In the genomic region with DNA sequence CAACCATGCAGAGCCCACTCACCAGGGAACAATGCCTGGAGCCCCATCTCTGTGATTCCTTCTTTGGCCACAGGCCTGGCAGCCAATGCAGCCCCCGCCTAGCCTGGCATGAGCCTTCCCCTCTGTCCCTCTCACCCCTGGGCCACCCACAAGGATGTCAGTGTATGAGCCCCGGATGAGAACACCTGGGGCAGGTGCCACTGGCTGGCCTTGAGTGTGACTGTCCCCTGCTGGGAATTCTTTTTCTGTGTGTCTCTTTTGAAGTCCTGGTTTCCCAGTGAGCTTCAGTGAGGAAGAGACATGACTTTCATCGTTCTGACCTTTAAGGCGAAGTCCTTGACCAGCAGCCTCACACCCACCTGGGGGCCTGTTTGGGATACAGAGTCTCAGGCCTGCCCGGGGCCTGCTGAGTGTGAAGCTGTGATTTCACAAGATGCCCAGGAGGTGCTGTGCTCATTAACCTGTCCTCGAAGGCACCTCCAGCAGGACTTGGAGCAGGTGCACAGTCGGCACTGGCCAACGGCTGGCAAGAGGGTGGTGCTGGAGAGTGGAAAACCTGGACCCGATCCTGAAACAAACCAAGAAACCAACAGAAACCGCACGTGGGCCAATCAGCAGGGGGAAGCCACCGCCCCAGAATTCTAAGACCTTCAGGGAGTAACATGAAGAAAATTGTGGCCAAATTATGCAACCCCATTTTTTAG, we compare ENCODE assay signal across 29 cellular contexts. TPM values are rescaled to one million over a fixed set of nuclear protein-coding genes. Genes with fewer than 3 reads are reported as not detected.
"Had no signal": no experiment of that assay in that cellular context is flagged by ENCODE, and none has a peak within 500 bp of the region (broad histone marks: within the 10 kb centered on the region; RNA-seq: fewer than 3 reads in every experiment).

No MANE protein-coding gene starts in this region.

- ATAC-seq: activated CD8-positive, alpha-beta T cell treated with anti-CD3 and anti-CD28 coated beads, Interleukin-2, amount 10 ng/mL, durations not matched to agents 7 days and 5 days; heart right ventricle; left lung; natural killer cell; sciatic nerve; stimulated activated memory B cell treated with anti-CD40 and anti-IgM and Interleukin-4, amounts not matched to agents 10 μg/mL and 1 μg/mL and 100 μg/mL, for 72 hours had no signal

- H3K4me1 Mint-ChIP-seq: activated naive CD4-positive, alpha-beta T cell treated with anti-CD3 and anti-CD28 coated beads, Interleukin-2, amount 50 U/mL, for 24 hours; natural killer cell; stimulated activated memory B cell treated with anti-CD40 and anti-IgM and Interleukin-4, amounts not matched to agents 10 μg/mL and 1 μg/mL and 100 μg/mL, for 72 hours had no signal

- H3K36me3 ChIP-seq: brain microvascular endothelial cell, heart right ventricle, left lung, vagina had no signal

- H3K27me3 ChIP-seq: brain microvascular endothelial cell, testis, vagina had no signal

- H3K4me1 ChIP-seq: heart right ventricle, left lung, testis, vagina had no signal

- H3K4me3 ChIP-seq: heart right ventricle, left lung, testis, vagina had no signal

- H3K27ac Mint-ChIP-seq: activated CD8-positive, alpha-beta T cell treated with anti-CD3 and anti-CD28 coated beads, Interleukin-2, amount 10 ng/mL, durations not matched to agents 7 days and 5 days; activated naive CD4-positive, alpha-beta T cell treated with anti-CD3 and anti-CD28 coated beads, Interleukin-2, amount 50 U/mL, for 24 hours; dendritic cell treated with granulocyte-macrophage colony-stimulating factor and Interleukin-4, amounts not matched to agents 40 ng/mL and 50 ng/mL, for 4 days; natural killer cell; stimulated activated memory B cell treated with anti-CD40 and anti-IgM and Interleukin-4, amounts not matched to agents 10 μg/mL and 1 μg/mL and 100 μg/mL, for 72 hours; T-helper 2 cell treated with Interferon-gamma antibody and Interleukin-4, amounts not matched to agents 5 μg/mL and 100 μg/mL, for 36 hours had no signal

- DNase-seq: activated CD4-positive, alpha-beta T cell treated with anti-CD3 and anti-CD28 coated beads, Interleukin-2, amount 50 U/mL, for 1 hour; activated CD4-positive, CD25-positive, alpha-beta regulatory T cell treated with anti-CD3 and anti-CD28 coated beads, Interleukin-2, amount 50 U/mL, for 72 hours; activated CD8-positive, alpha-beta T cell treated with anti-CD3 and anti-CD28 coated beads, Interleukin-2, amount 10 ng/mL, durations not matched to agents 7 days and 5 days; activated gamma-delta T cell treated with Interleukin-2 at 50 U/mL for 16 hours; aorta; brain microvascular endothelial cell; caudate nucleus; effector CD8-positive, alpha-beta T cell; erythroblast; foreskin fibroblast; heart right ventricle; left lung; midbrain; natural killer cell; nucleus accumbens; small intestine; stimulated activated CD4-positive, alpha-beta T cell treated with anti-CD3 and anti-CD28 coated beads, Interleukin-15, amount 100 ng/mL, for 24 hours; testis; trophoblast cell had no signal

- H3K4me3 Mint-ChIP-seq: activated CD8-positive, alpha-beta T cell treated with anti-CD3 and anti-CD28 coated beads, Interleukin-2, amount 10 ng/mL, durations not matched to agents 7 days and 5 days; activated naive CD4-positive, alpha-beta T cell treated with anti-CD3 and anti-CD28 coated beads, Interleukin-2, amount 50 U/mL, for 24 hours; dendritic cell treated with granulocyte-macrophage colony-stimulating factor and Interleukin-4, amounts not matched to agents 40 ng/mL and 50 ng/mL, for 4 days; natural killer cell; stimulated activated memory B cell treated with anti-CD40 and anti-IgM and Interleukin-4, amounts not matched to agents 10 μg/mL and 1 μg/mL and 100 μg/mL, for 72 hours; T-helper 2 cell treated with Interferon-gamma antibody and Interleukin-4, amounts not matched to agents 5 μg/mL and 100 μg/mL, for 36 hours had no signal

- H3K27ac ChIP-seq: brain microvascular endothelial cell, heart right ventricle, left lung, testis, vagina, VCaP had no signal

- H3K9me3 ChIP-seq: heart right ventricle, left lung, testis, vagina had no signal

- H3K9me3 Mint-ChIP-seq: activated naive CD4-positive, alpha-beta T cell treated with anti-CD3 and anti-CD28 coated beads, Interleukin-2, amount 50 U/mL, for 24 hours; dendritic cell treated with granulocyte-macrophage colony-stimulating factor and Interleukin-4, amounts not matched to agents 40 ng/mL and 50 ng/mL, for 4 days; natural killer cell; stimulated activated memory B cell treated with anti-CD40 and anti-IgM and Interleukin-4, amounts not matched to agents 10 μg/mL and 1 μg/mL and 100 μg/mL, for 72 hours; T-helper 2 cell treated with Interferon-gamma antibody and Interleukin-4, amounts not matched to agents 5 μg/mL and 100 μg/mL, for 36 hours had no signal

- H3K36me3 Mint-ChIP-seq: activated naive CD4-positive, alpha-beta T cell treated with anti-CD3 and anti-CD28 coated beads, Interleukin-2, amount 50 U/mL, for 24 hours; natural killer cell; stimulated activated memory B cell treated with anti-CD40 and anti-IgM and Interleukin-4, amounts not matched to agents 10 μg/mL and 1 μg/mL and 100 μg/mL, for 72 hours had no signal

RNA-seq across cellular contexts. Expression of a gene that starts 27.4 kb away (rescaled TPM):
- total RNA-seq: activated CD8-positive, alpha-beta T cell treated with anti-CD3 and anti-CD28 coated beads, Interleukin-2, amount 10 ng/mL, durations not matched to agents 7 days and 5 days; fibroblast of lung; heart right ventricle; kidney epithelial cell; left lung; lung microvascular endothelial cell; natural killer cell; sciatic nerve; vagina had no signal
- polyA plus RNA-seq: aorta, fibroblast of lung, heart right ventricle, small intestine had no signal
